ENCODE assay signal across 1 cellular context in the genomic region with DNA sequence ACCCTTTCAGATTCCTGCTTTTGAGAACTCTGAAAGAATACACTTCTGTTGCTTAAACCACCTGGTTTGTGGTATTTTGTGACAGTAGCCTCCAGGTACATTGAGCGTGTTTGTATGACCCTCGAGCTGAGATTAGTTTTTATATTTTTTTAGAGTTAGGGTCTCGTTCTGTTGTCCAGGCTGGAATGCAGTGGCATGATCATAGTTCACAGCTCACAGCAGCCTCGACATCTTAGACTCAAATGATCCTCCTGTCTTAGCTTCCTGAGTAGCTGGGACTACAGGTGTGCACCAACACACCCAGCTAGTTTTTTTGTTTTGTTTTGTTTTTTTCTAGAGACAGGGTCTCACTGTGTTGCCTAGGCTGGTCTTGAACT.
TF ChIP-seq lines count a peak whose summit lies in the region.

No MANE protein-coding gene starts in this region.

TF ChIP-seq in GM12878, 131 proteins besides CTCF, POLR2A, EP300 and RAD21:
- TF ChIP-seq DPF2 (IDR thresholded peaks at IDR 0.05), result no peak
- 0 out of 4 replicates have a peak, but pooled peaks of 1 of the 2 experiments have one; percentile 46 for TF ChIP-seq IKZF2 (IDR thresholded peaks at IDR 0.05)
- peak; percentile 4 for TF ChIP-seq IKZF1 (conservative IDR thresholded peaks at IDR 0.05)
